ENCODE assay signal across 8 cellular contexts in the genomic region with DNA sequence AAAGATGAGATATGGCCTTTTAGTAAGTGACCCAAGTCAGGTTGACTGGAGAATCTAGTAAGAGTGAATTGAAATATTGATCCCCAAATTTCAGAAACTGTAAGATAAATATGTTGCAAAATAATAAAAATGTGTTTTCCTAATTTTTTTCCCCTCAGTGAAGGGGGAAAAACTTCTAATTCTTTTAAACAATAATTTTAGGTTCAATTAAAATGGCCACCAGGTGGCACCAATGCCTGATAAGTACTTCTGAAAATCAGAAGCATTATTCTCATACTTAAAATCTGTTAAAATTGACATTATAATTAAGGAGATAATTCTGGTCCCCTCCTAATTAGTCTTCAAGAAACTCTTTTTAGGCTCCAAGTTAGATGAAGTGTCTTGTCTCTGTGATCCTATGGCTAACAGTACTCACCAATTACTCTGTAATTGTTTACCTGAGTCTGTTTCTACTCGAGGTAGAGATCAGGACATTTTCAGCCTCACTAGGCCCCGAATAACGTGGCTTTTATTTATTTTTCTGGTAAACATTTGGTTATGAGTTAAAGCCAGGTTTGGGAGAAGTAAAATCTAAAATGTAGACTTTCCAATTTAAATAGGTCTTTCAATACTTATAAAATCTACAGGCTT. TPM values are rescaled to one million over a fixed set of nuclear protein-coding genes. Genes with fewer than 3 reads are reported as not detected.
DNase-seq lines count a peak whose midpoint lies in the region; ATAC-seq and TF ChIP-seq lines count a peak whose summit lies in the region.

No MANE protein-coding gene starts in this region.

- no peak overlapping the region for H3K27ac Mint-ChIP-seq in stimulated activated memory B cell treated with anti-CD40 and anti-IgM and Interleukin-4, amounts not matched to agents 10 μg/mL and 1 μg/mL and 100 μg/mL, for 72 hours

- no peaks in the 10 kb centered on the region for H3K27me3 Mint-ChIP-seq in stimulated activated memory B cell treated with anti-CD40 and anti-IgM and Interleukin-4, amounts not matched to agents 10 μg/mL and 1 μg/mL and 100 μg/mL, for 72 hours

- no peaks in the 10 kb centered on the region for H3K4me1 ChIP-seq in NT2/D1 (ENCODE audit: insufficient read depth, insufficient read length)

- H3K36me3 ChIP-seq in BJ (ENCODE audit: control insufficient read depth, insufficient read depth, low read length) (peaks cover 2% of the 10 kb centered on the region; the same call in 1 of the 2 replicates), NT2/D1 (ENCODE audit: insufficient read depth, insufficient read length, low read length) (peaks cover 12% of the 10 kb centered on the region)

- POLR2A ChIA-PET in BJ (lab: Charles Lee) (no interaction called here), GM10248 (lab: Yijun Ruan, JAX) (no interaction called here)

- intact Hi-C loops in sciatic nerve (cut with DNase I): loop anchor here (10.0 kb wide), 1 partner anchor 141 kb away; no protein-coding TSS in a partner anchor

- H3K9me3 Mint-ChIP-seq in stimulated activated memory B cell treated with anti-CD40 and anti-IgM and Interleukin-4, amounts not matched to agents 10 μg/mL and 1 μg/mL and 100 μg/mL, for 72 hours: peaks cover 5% of the 10 kb centered on the region

- no peak overlapping the region for H3K9ac ChIP-seq in NT2/D1 (ENCODE audit: insufficient read length, low read depth)

- H3K27me3 ChIP-seq in BJ (ENCODE audit: control insufficient read depth, insufficient read depth, low read length) (no peaks in the 10 kb centered on the region), NT2/D1 (ENCODE audit: insufficient read depth, insufficient read length) (no peaks in the 10 kb centered on the region)

- CTCF ChIA-PET in BJ (lab: Yijun Ruan, JAX) (interaction anchor here (0.7 to 3.0 kb wide), 14 partner anchors 11 to 553 kb away, joined by 3 to 26 read pairs (median 6); no protein-coding TSS in a partner anchor), GM10248 (lab: Yijun Ruan, JAX) (interaction anchor here (0.8 to 4.3 kb wide), 20 partner anchors 10 to 582 kb away, joined by 3 to 38 read pairs (median 6); no protein-coding TSS in a partner anchor)

- TF ChIP-seq CTCF in BJ (IDR thresholded peaks at IDR 0.05; ENCODE audit: insufficient read depth, low read depth, low read length) (peak; percentile 48), GM10248 (IDR thresholded peaks at IDR 0.05; ENCODE audit: control extremely low read depth, extremely low read depth, low read depth, missing control alignments) (peak; percentile 44)

- ATAC-seq in sciatic nerve: no peak
- no peak for ATAC-seq in stimulated activated memory B cell treated with anti-CD40 and anti-IgM and Interleukin-4, amounts not matched to agents 10 μg/mL and 1 μg/mL and 100 μg/mL, for 72 hours

- H3K4me3 ChIP-seq in BJ (ENCODE audit: low read depth, low read length) (no peak overlapping the region), NT2/D1 (ENCODE audit: insufficient read length, low read depth) (no peak overlapping the region)

- no peak for DNase-seq in BJ (ENCODE audit: low read depth)
- DNase-seq in GM10248 (ENCODE audit: extremely low spot score): no peak
- peak; percentile 28 for DNase-seq in NT2/D1 (ENCODE audit: low read depth, low spot score)
- peak; percentile 36 for DNase-seq in central memory CD4-positive, alpha-beta T cell
- peak; percentile 9 for DNase-seq in midbrain (lab: John Stamatoyannopoulos, UW)
- no peak for DNase-seq in sciatic nerve (ENCODE audit: low spot score)
- no peak for DNase-seq in NCI-H187 treated with DMSO at 0.1 percent for 48 hours (lab: John Stamatoyannopoulos, UW)

- H3K4me3 Mint-ChIP-seq in stimulated activated memory B cell treated with anti-CD40 and anti-IgM and Interleukin-4, amounts not matched to agents 10 μg/mL and 1 μg/mL and 100 μg/mL, for 72 hours: no peak overlapping the region

- peaks cover 19% of the 10 kb centered on the region; the same call in 1 of the 2 replicates for H3K9me3 ChIP-seq in NT2/D1 (ENCODE audit: insufficient read depth, low read length)

- H3K4me1 Mint-ChIP-seq in stimulated activated memory B cell treated with anti-CD40 and anti-IgM and Interleukin-4, amounts not matched to agents 10 μg/mL and 1 μg/mL and 100 μg/mL, for 72 hours: no peaks in the 10 kb centered on the region

- peaks cover 41% of the 10 kb centered on the region for H3K36me3 Mint-ChIP-seq in stimulated activated memory B cell treated with anti-CD40 and anti-IgM and Interleukin-4, amounts not matched to agents 10 μg/mL and 1 μg/mL and 100 μg/mL, for 72 hours

RNA-seq across cellular contexts. Expression of gene NMD3, which starts 52.6 kb away (rescaled TPM):
- 53.5 and 69.0 TPM in 2 replicates for polyA plus RNA-seq in BJ (2011; rRNA removed)
- polyA minus RNA-seq in BJ (2011; rRNA and poly(A)+ RNA removed): 39.9 and 55.1 TPM in 2 replicates
- 56.8 TPM for total RNA-seq in sciatic nerve

Comparison
In these comparisons a context has a peak if more than half of its experiments do, and no peak if none do; other contexts are left out.
1. DNase-seq: peak in NT2/D1 (single experiment), central memory CD4-positive, alpha-beta T cell (single experiment) and midbrain (single experiment); none in BJ (single experiment), GM10248 (single experiment), sciatic nerve (single experiment) and NCI-H187 treated with DMSO at 0.1 percent for 48 hours (single experiment).